In genomic region chr12:22056607-22057006, GRCh38 we compare ENCODE assay signal across 3 cellular contexts.
TF ChIP-seq lines count a peak whose summit lies in the region.

No MANE protein-coding gene starts in this region.

TF ChIP-seq in A549, 52 proteins besides CTCF, POLR2A, EP300 and RAD21:
- TF ChIP-seq MAFK (IDR thresholded peaks at IDR 0.05; ENCODE audit: partially characterized antibody) (peak; percentile 56), RNF2 (IDR thresholded peaks at IDR 0.05; ENCODE audit: borderline replicate concordance, low read depth) (no peak)

TF ChIP-seq in K562, 482 proteins besides CTCF, POLR2A, EP300 and RAD21:
- peak; percentile 33; the same call in 1 of the 2 replicates for TF ChIP-seq ZNF316 (IDR thresholded peaks at IDR 0.05)
- no peak for TF ChIP-seq LCOR (CRISPR knock-in tag; IDR thresholded peaks at IDR 0.05)
- no peak for TF ChIP-seq GABPB2 (CRISPR knock-in tag; conservative IDR thresholded peaks at IDR 0.05)

TF ChIP-seq in HepG2, 621 proteins besides CTCF, POLR2A, EP300 and RAD21:
- no peak for TF ChIP-seq CC2D1A (CRISPR knock-in tag; IDR thresholded peaks at IDR 0.05)
- TF ChIP-seq ZSCAN31 (CRISPR knock-in tag; IDR thresholded peaks at IDR 0.05; ENCODE audit: low read depth), result no peak
- no peak for TF ChIP-seq KLF6 (CRISPR knock-in tag; IDR thresholded peaks at IDR 0.05)
- TF ChIP-seq PRDM10 (CRISPR knock-in tag; IDR thresholded peaks at IDR 0.05; ENCODE audit: low read depth), result no peak
- no peak for TF ChIP-seq ZNF652 (CRISPR knock-in tag; IDR thresholded peaks at IDR 0.05; ENCODE audit: borderline replicate concordance, low read depth)
- no peak for TF ChIP-seq BHLHE40 (IDR thresholded peaks at IDR 0.05; ENCODE audit: low read length)
- no peak for TF ChIP-seq HOXA9 (CRISPR knock-in tag; IDR thresholded peaks at IDR 0.05; ENCODE audit: borderline replicate concordance)
- TF ChIP-seq ZNF614 (CRISPR knock-in tag; IDR thresholded peaks at IDR 0.05; ENCODE audit: borderline replicate concordance), result no peak
- peak in 1 of 2 experiments; percentile 70; a peak in 3 of 4 replicates for TF ChIP-seq MAFK (conservative IDR thresholded peaks at IDR 0.05 in 1 of 2, IDR thresholded peaks at IDR 0.05 in 1 of 2; ENCODE audit: low read length in 2 of 2)
- peak; percentile 43; the same call in 1 of the 2 replicates for TF ChIP-seq MAFF (IDR thresholded peaks at IDR 0.05; ENCODE audit: low read depth, low read length)
- TF ChIP-seq THYN1 (CRISPR knock-in tag; IDR thresholded peaks at IDR 0.05; ENCODE audit: borderline replicate concordance, low read depth), result no peak
